10 cellular contexts compared by ENCODE assay signal in genomic region chr22:28907311-28908008, GRCh38. TPM values are rescaled to one million over a fixed set of nuclear protein-coding genes. Genes with fewer than 3 reads are reported as not detected.
DNase-seq lines count a peak whose midpoint lies in the region; ATAC-seq and TF ChIP-seq lines count a peak whose summit lies in the region.
"Had no signal": no experiment of that assay in that cellular context is flagged by ENCODE, and none has a peak within 500 bp of the region (broad histone marks: within the 10 kb centered on the region; RNA-seq: fewer than 3 reads in every experiment).

No MANE protein-coding gene starts in this region.

- H4K20me1 ChIP-seq in GM23338 (replicated peaks; ENCODE audit: insufficient read depth), result peaks cover 41% of the 10 kb centered on the region

- no peaks in the 10 kb centered on the region for H3K9me3 ChIP-seq in T-helper 17 cell (ENCODE audit: control insufficient read depth, low read length, poor library complexity, severe bottlenecking)

- peaks cover 4 to 11% of the 10 kb centered on the region in 2 donors for H3K36me3 Mint-ChIP-seq in activated naive CD4-positive, alpha-beta T cell treated with anti-CD3 and anti-CD28 coated beads, Interleukin-2, amount 50 U/mL, for 72 hours
- H3K36me3 Mint-ChIP-seq in stimulated activated effector memory CD8-positive, alpha-beta T cell treated with anti-CD3 and anti-CD28 coated beads, Interleukin-12 subunit alpha, Interleukin-12 subunit beta, amount 100 ng/mL, for 72 hours, result peaks cover 7% of the 10 kb centered on the region
- H3K36me3 Mint-ChIP-seq in T-helper 17 cell (ENCODE audit: low read depth) (peaks cover 2% of the 10 kb centered on the region), GM23338 (ENCODE audit: low read depth) (no peaks in the 10 kb centered on the region; the same call in 2 of the 3 replicates)

- H3K27ac ChIP-seq in GM23338 (ENCODE audit: low read depth), result no peak overlapping the region
- H3K27ac ChIP-seq: epithelial cell of prostate had no signal

- H3K36me3 ChIP-seq in GM23338 (ENCODE audit: insufficient read depth), result no peaks in the 10 kb centered on the region

- H3K4me1 ChIP-seq in GM23338 (ENCODE audit: insufficient read depth), result peaks cover 54% of the 10 kb centered on the region

- H3K27me3 Mint-ChIP-seq in T-helper 17 cell, result peaks cover 16% of the 10 kb centered on the region
- H3K27me3 Mint-ChIP-seq in GM23338 (ENCODE audit: insufficient read depth, low read depth, poor library complexity), result peaks cover 12% of the 10 kb centered on the region

- ATAC-seq in HG03064 (IDR thresholded peaks at IDR 0.05; ENCODE audit: low read depth, unreplicated experiment), result peak; percentile 76
- peak; percentile 90 to 93 for ATAC-seq in activated naive CD4-positive, alpha-beta T cell treated with anti-CD3 and anti-CD28 coated beads, Interleukin-2, amount 50 U/mL, for 72 hours
- ATAC-seq in stimulated activated effector memory CD8-positive, alpha-beta T cell treated with anti-CD3 and anti-CD28 coated beads, Interleukin-12 subunit alpha, Interleukin-12 subunit beta, amount 100 ng/mL, for 72 hours, result peak; percentile 93
- no peak for ATAC-seq in T-helper 17 cell
- ATAC-seq in GM23338, result no peak

- no peak overlapping the region for H2AFZ ChIP-seq in GM23338

- no peaks in the 10 kb centered on the region for H3K9me2 ChIP-seq in GM23338 (ENCODE audit: insufficient read depth)

- no peak for TF ChIP-seq CTCF in GM23338 (conservative IDR thresholded peaks at IDR 0.05; ENCODE audit: low read depth in 2 of 2)

- peak overlapping the region; percentile 87 to 93 for H3K27ac Mint-ChIP-seq in activated naive CD4-positive, alpha-beta T cell treated with anti-CD3 and anti-CD28 coated beads, Interleukin-2, amount 50 U/mL, for 72 hours
- H3K27ac Mint-ChIP-seq in stimulated activated effector memory CD8-positive, alpha-beta T cell treated with anti-CD3 and anti-CD28 coated beads, Interleukin-12 subunit alpha, Interleukin-12 subunit beta, amount 100 ng/mL, for 72 hours, result no peak overlapping the region
- H3K27ac Mint-ChIP-seq in T-helper 17 cell, result no peak overlapping the region
- no peak overlapping the region for H3K27ac Mint-ChIP-seq in GM23338

- H3K79me2 ChIP-seq in GM23338 (replicated peaks; ENCODE audit: insufficient read depth), result peaks cover 100% of the 10 kb centered on the region

- no peak overlapping the region for H3K4me3 ChIP-seq in GM23338

- no peak overlapping the region for H3K4me2 ChIP-seq in GM23338

- peaks cover 17% of the 10 kb centered on the region for H3K4me1 Mint-ChIP-seq in stimulated activated effector memory CD8-positive, alpha-beta T cell treated with anti-CD3 and anti-CD28 coated beads, Interleukin-12 subunit alpha, Interleukin-12 subunit beta, amount 100 ng/mL, for 72 hours
- H3K4me1 Mint-ChIP-seq in T-helper 17 cell (peaks cover 17% of the 10 kb centered on the region), GM23338 (peaks cover 58% of the 10 kb centered on the region)

- H3K9me3 Mint-ChIP-seq in activated naive CD4-positive, alpha-beta T cell treated with anti-CD3 and anti-CD28 coated beads, Interleukin-2, amount 50 U/mL, for 72 hours, result no peaks in the 10 kb centered on the region
- no peaks in the 10 kb centered on the region for H3K9me3 Mint-ChIP-seq in stimulated activated effector memory CD8-positive, alpha-beta T cell treated with anti-CD3 and anti-CD28 coated beads, Interleukin-12 subunit alpha, Interleukin-12 subunit beta, amount 100 ng/mL, for 72 hours
- H3K9me3 Mint-ChIP-seq in GM23338, result no peaks in the 10 kb centered on the region

- DNase-seq in activated CD4-positive, alpha-beta T cell treated with anti-CD3 and anti-CD28 coated beads for 48 hours, result peak; percentile 86
- DNase-seq in activated CD4-positive, alpha-beta T cell treated with anti-CD3 and anti-CD28 coated beads, Interleukin-2, amount 50 U/mL, for 1 hour, result no peak
- DNase-seq in activated naive CD4-positive, alpha-beta T cell treated with anti-CD3 and anti-CD28 coated beads, Interleukin-2, amount 50 U/mL, for 72 hours (ENCODE audit: low spot score in 2 of 2), result peak in 1 of 2 donors; percentile 72
- peak; percentile 13 to 75 for DNase-seq in stimulated activated effector memory CD8-positive, alpha-beta T cell treated with anti-CD3 and anti-CD28 coated beads, Interleukin-12 subunit alpha, Interleukin-12 subunit beta, amount 100 ng/mL, for 72 hours (ENCODE audit: low spot score in 2 of 2)
- no peak for DNase-seq in T-helper 17 cell
- DNase-seq in NK-92 (lab: John Stamatoyannopoulos, UW; ENCODE audit: unreplicated experiment), result no peak
- DNase-seq in GM23338 (ENCODE audit: low spot score), result no peak
- DNase-seq: NCI-H1105 treated with DMSO at 0.1 percent for 48 hours had no signal

- H3K4me3 Mint-ChIP-seq in stimulated activated effector memory CD8-positive, alpha-beta T cell treated with anti-CD3 and anti-CD28 coated beads, Interleukin-12 subunit alpha, Interleukin-12 subunit beta, amount 100 ng/mL, for 72 hours, result no peak overlapping the region
- H3K4me3 Mint-ChIP-seq in T-helper 17 cell (no peak overlapping the region), GM23338 (no peak overlapping the region)

- no peaks in the 10 kb centered on the region for H3F3A ChIP-seq in GM23338 (replicated peaks; ENCODE audit: low read depth)

- H3K27me3 ChIP-seq in GM23338 (ENCODE audit: insufficient read depth), result no peaks in the 10 kb centered on the region

TF ChIP-seq in GM23338, 12 proteins besides CTCF, POLR2A, EP300 and RAD21 (continues in another document):
- TF ChIP-seq, protein P1, sequence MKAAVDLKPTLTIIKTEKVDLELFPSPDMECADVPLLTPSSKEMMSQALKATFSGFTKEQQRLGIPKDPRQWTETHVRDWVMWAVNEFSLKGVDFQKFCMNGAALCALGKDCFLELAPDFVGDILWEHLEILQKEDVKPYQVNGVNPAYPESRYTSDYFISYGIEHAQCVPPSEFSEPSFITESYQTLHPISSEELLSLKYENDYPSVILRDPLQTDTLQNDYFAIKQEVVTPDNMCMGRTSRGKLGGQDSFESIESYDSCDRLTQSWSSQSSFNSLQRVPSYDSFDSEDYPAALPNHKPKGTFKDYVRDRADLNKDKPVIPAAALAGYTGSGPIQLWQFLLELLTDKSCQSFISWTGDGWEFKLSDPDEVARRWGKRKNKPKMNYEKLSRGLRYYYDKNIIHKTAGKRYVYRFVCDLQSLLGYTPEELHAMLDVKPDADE (IDR thresholded peaks at IDR 0.05), result no peak
- no peak for TF ChIP-seq JUNB (IDR thresholded peaks at IDR 0.05; ENCODE audit: unreplicated experiment)
- no peak for TF ChIP-seq REST (IDR thresholded peaks at IDR 0.05; ENCODE audit: unreplicated experiment)
- no peak for TF ChIP-seq CREB1 (CRISPR knock-in tag; IDR thresholded peaks at IDR 0.05; ENCODE audit: low read depth)
- TF ChIP-seq ZNF114 (CRISPR knock-in tag; IDR thresholded peaks at IDR 0.05), result no peak

RNA-seq across cellular contexts. Expression of gene ZNRF3, which starts 24.1 kb away (rescaled TPM):
- 1 to 10 TPM in 1 of 2 donors, under 1 TPM in 1; 0.66 to 1.7 TPM for total RNA-seq in activated naive CD4-positive, alpha-beta T cell treated with anti-CD3 and anti-CD28 coated beads, Interleukin-2, amount 50 U/mL, for 72 hours
- total RNA-seq in T-helper 17 cell, result under 1 TPM; 0.31 to 0.72 TPM
- total RNA-seq in GM23338 (2014; rRNA removed; shearing (Covaris generic)), result 28.9 and 32.2 TPM in 2 replicates
- 11.1 and 12.3 TPM in 2 replicates for polyA plus RNA-seq in GM23338 (2016; fragmentation: Nextera tagmentation; extraction: Ambion mirVana)

Comparison
In these comparisons a context has a peak if more than half of its experiments do, and no peak if none do; other contexts are left out.
1. DNase-seq: peak in activated CD4-positive, alpha-beta T cell treated with anti-CD3 and anti-CD28 coated beads for 48 hours (single experiment) and stimulated activated effector memory CD8-positive, alpha-beta T cell treated with anti-CD3 and anti-CD28 coated beads, Interleukin-12 subunit alpha, Interleukin-12 subunit beta, amount 100 ng/mL, for 72 hours (2 of 2); none in activated CD4-positive, alpha-beta T cell treated with anti-CD3 and anti-CD28 coated beads, Interleukin-2, amount 50 U/mL, for 1 hour (single experiment), T-helper 17 cell (0 of 3), NK-92 (single experiment) and GM23338 (single experiment).
2. ATAC-seq: peak in HG03064 (single experiment), activated naive CD4-positive, alpha-beta T cell treated with anti-CD3 and anti-CD28 coated beads, Interleukin-2, amount 50 U/mL, for 72 hours (2 of 2) and stimulated activated effector memory CD8-positive, alpha-beta T cell treated with anti-CD3 and anti-CD28 coated beads, Interleukin-12 subunit alpha, Interleukin-12 subunit beta, amount 100 ng/mL, for 72 hours (single experiment); none in T-helper 17 cell (single experiment) and GM23338 (single experiment).
3. H3K27ac Mint-ChIP-seq: peak in activated naive CD4-positive, alpha-beta T cell treated with anti-CD3 and anti-CD28 coated beads, Interleukin-2, amount 50 U/mL, for 72 hours (2 of 2); none in stimulated activated effector memory CD8-positive, alpha-beta T cell treated with anti-CD3 and anti-CD28 coated beads, Interleukin-12 subunit alpha, Interleukin-12 subunit beta, amount 100 ng/mL, for 72 hours (single experiment), T-helper 17 cell (single experiment) and GM23338 (single experiment).
4. RNA of gene ZNRF3, which starts 24.1 kb away (total RNA-seq): 28.9 to 32.2 TPM in GM23338; 0.66 to 1.7 TPM in activated naive CD4-positive, alpha-beta T cell treated with anti-CD3 and anti-CD28 coated beads, Interleukin-2, amount 50 U/mL, for 72 hours and 0.31 to 0.72 TPM in T-helper 17 cell; every median in the first group is over 10 times any median in the second.